ENCODE assay signal across 8 cellular contexts in the genomic region with DNA sequence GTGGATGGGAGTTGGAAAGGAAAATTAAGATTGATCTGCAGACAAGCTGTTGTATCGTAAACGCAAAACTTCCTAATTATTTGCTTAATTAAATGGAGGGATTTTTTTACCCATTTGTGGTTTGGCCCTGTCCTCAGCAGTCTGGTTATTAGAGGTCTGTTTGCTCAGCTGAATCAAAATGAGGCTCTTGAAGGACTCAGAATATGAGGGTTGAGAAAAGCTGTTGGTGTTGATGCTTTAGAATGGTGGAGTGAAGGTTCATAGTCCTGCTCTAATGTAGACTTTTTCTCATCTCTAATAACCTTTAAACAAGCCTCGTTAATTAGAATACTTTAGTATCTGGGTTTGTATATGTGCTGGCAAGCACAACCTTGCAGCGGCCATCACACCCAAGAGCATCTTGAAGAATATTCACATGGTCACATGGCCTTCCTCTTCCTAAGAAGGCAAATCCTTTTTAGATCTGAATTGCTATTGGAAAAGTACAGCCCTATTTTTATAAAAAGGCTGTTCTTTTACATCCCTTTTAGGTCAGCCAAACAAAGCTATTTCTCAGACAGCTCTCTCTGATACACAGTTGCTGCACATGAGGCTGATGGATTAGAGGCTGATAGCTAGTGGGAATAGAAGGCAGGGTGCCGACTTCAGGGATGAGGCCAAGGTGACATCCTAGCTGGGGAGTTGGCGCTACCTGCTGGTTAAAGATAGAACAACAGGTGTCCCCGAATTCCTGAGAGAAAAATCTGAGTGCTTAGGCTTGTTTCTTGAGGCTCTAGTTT. TPM values are rescaled to one million over a fixed set of nuclear protein-coding genes. Genes with fewer than 3 reads are reported as not detected.
DNase-seq lines count a peak whose midpoint lies in the region; FAIRE-seq and TF ChIP-seq lines count a peak whose summit lies in the region.

No MANE protein-coding gene starts in this region.

- intact Hi-C loops in ovary (cut with DNase I) (loop anchor here (2.0 to 10.0 kb wide), 5 partner anchors 54 to 156 kb away; partner anchors contain the start of gene MACF1 (in 3 of the 4)), transverse colon (cut with DNase I; ENCODE audit: low total_unique reads) (no loop called here)

- H3K9me3 ChIP-seq in ovary (no peaks in the 10 kb centered on the region), transverse colon (no peaks in the 10 kb centered on the region)

- 28 to 33% (median 30%) methylated on average over 7 of the region's 7 CpGs for WGBS in ovary, 3 donors
- WGBS in transverse colon (ENCODE audit: low coverage in 1 of 2), 2 donors, result 45 to 63% methylated on average over 4 to 7 of the region's 7 CpGs

- DNase-seq in DMS153 treated with DMSO at 0.1 percent for 48 hours (lab: John Stamatoyannopoulos, UW; ENCODE audit: unreplicated experiment), result peak; percentile 92
- peak; percentile 53 for DNase-seq in SK-N-DZ (ENCODE audit: low spot score)
- DNase-seq in activated naive CD4-positive, alpha-beta T cell treated with Interleukin-2 at 50 U/mL for 16 hours, result peak; percentile 65
- peak; percentile 44 to 61 for DNase-seq in frontal cortex (ENCODE audit: low spot score in 2 of 2)
- DNase-seq in ovary, result peak; percentile 65 to 83 (median 73)
- peak; percentile 76 for DNase-seq in transverse colon
- no peak for DNase-seq in cortex of kidney (lab: John Stamatoyannopoulos, UW)

- TF ChIP-seq EP300 in ovary (IDR thresholded peaks at IDR 0.05) (no peak), transverse colon (IDR thresholded peaks at IDR 0.05; ENCODE audit: low read depth) (no peak)

- FAIRE-seq in frontal cortex (lab: Jason Lieb, UNC), result no peak

- no peak for TF ChIP-seq POLR2A in ovary (IDR thresholded peaks at IDR 0.05)
- TF ChIP-seq POLR2A in transverse colon (IDR thresholded peaks at IDR 0.05), result no peak

- H3K36me3 ChIP-seq in ovary, result no peaks in the 10 kb centered on the region
- peaks cover 0 to 5% (median 2%) of the 10 kb centered on the region in 4 donors for H3K36me3 ChIP-seq in transverse colon

- in situ Hi-C loops in transverse colon (cut with MboI; ENCODE audit: low pct_ligation_motif_present in 1 of 4, low pct_unique_long_range_greater_than_20kb in 1 of 4, low sequenced_read_pairs in 3 of 4), result no loop called here

- TF ChIP-seq CTCF in LNCAP (IDR thresholded peaks at IDR 0.05), result peak; percentile 88
- peak; percentile 49 to 88 (median 82) for TF ChIP-seq CTCF in ovary (IDR thresholded peaks at IDR 0.05)
- TF ChIP-seq CTCF in transverse colon (IDR thresholded peaks at IDR 0.05), result peak; percentile 82 to 89 (median 87)

- peaks cover 15% of the 10 kb centered on the region for H3K4me1 ChIP-seq in ovary (ENCODE audit: insufficient read depth)
- peaks cover 0 to 14% (median 1%) of the 10 kb centered on the region in 4 donors for H3K4me1 ChIP-seq in transverse colon

- H3K27me3 ChIP-seq in ovary, result no peaks in the 10 kb centered on the region
- H3K27me3 ChIP-seq in transverse colon, result no peaks in the 10 kb centered on the region

- H3K27ac ChIP-seq in ovary (peak overlapping the region in 1 of 2 donors; percentile 29), transverse colon (peak overlapping the region in 3 of 4 donors; percentile 30 to 74 (median 43))

- H3K4me3 ChIP-seq in ovary, result no peak overlapping the region
- no peak overlapping the region for H3K4me3 ChIP-seq in transverse colon

RNA-seq across cellular contexts. Expression of gene MACF1, which starts 53.8 kb away (rescaled TPM):
- polyA plus RNA-seq in SK-N-DZ (2014; cell fraction: cytosol; rRNA removed), result 23.6 and 33.2 TPM in 2 replicates
- polyA plus RNA-seq in SK-N-DZ (2014; cell fraction: nucleus; rRNA removed), result 34.7 and 71.7 TPM in 2 replicates
- total RNA-seq in frontal cortex (306 TPM), ovary (100 to 1,000 TPM; 212 to 331 (median 269) TPM), transverse colon (100 to 1,000 TPM; 190 to 300 (median 254) TPM)
- polyA plus RNA-seq in ovary, result 100 to 1,000 TPM in 1 of 2 donors, 10 to 100 TPM in 1; 93.6 to 198 TPM
